In genomic region chr2:175605989-175606841, GRCh38 we compare ENCODE assay signal across 1 cellular context.
TF ChIP-seq lines count a peak whose summit lies in the region.

No MANE protein-coding gene starts in this region.

TF ChIP-seq in SK-N-SH, 30 proteins besides CTCF, POLR2A, EP300 and RAD21 (continued from another document):
- TF ChIP-seq NFIC (IDR thresholded peaks at IDR 0.05; ENCODE audit: borderline replicate concordance) (no peak), USF1 (IDR thresholded peaks at IDR 0.05; ENCODE audit: borderline replicate concordance, low read depth) (peak; percentile 70; the same call in 1 of the 2 replicates), MXI1 (IDR thresholded peaks at IDR 0.05; ENCODE audit: low read depth, low read length) (peak; percentile 71; the same call in 1 of the 2 replicates), TCF12 (IDR thresholded peaks at IDR 0.05) (peak; percentile 68), MAX (IDR thresholded peaks at IDR 0.05; ENCODE audit: low read depth) (no peak), PBX3 (IDR thresholded peaks at IDR 0.05) (no peak), NRF1 (IDR thresholded peaks at IDR 0.05; ENCODE audit: low read depth, low read length) (peak; percentile 22; the same call in 1 of the 2 replicates)
